ENCODE assay signal across 1 cellular context in the genomic region with DNA sequence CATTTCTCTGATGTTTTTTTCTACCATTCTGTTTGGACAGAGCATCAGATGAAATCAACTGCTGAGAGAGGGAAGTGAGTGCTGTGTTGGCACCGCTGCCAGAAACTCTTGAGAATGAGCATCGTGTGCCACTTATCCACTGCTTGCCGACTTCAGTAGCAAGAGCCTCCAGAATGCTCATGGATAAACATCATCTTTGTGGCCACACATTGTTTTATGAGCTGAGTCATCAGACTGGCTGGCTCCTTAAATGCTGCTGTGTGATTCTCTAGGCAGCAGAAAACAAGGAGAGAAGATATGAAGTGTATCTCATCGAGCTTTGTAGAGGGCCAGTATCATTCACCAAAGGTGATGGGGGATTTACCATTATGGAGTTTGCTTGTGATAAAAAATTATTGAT.
TF ChIP-seq lines count a peak whose summit lies in the region.

No MANE protein-coding gene starts in this region.

TF ChIP-seq in HEK293, 187 proteins besides CTCF, POLR2A, EP300 and RAD21 (continued from another document and continues in another):
- TF ChIP-seq, protein P1, sequence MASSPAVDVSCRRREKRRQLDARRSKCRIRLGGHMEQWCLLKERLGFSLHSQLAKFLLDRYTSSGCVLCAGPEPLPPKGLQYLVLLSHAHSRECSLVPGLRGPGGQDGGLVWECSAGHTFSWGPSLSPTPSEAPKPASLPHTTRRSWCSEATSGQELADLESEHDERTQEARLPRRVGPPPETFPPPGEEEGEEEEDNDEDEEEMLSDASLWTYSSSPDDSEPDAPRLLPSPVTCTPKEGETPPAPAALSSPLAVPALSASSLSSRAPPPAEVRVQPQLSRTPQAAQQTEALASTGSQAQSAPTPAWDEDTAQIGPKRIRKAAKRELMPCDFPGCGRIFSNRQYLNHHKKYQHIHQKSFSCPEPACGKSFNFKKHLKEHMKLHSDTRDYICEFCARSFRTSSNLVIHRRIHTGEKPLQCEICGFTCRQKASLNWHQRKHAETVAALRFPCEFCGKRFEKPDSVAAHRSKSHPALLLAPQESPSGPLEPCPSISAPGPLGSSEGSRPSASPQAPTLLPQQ (tag by site-specific recombination; IDR thresholded peaks at IDR 0.05) = peak; percentile 54
- TF ChIP-seq KLF16 (tag by site-specific recombination; IDR thresholded peaks at IDR 0.05) = no peak
- peak; percentile 75 for TF ChIP-seq SP7 (tag by site-specific recombination; IDR thresholded peaks at IDR 0.05)
- no peak for TF ChIP-seq ZNF610 (tag by site-specific recombination; IDR thresholded peaks at IDR 0.05; ENCODE audit: borderline replicate concordance)
- peak; percentile 58; the same call in 1 of the 2 replicates for TF ChIP-seq ZBTB20 (tag by site-specific recombination; IDR thresholded peaks at IDR 0.05)
- TF ChIP-seq, protein P2, sequence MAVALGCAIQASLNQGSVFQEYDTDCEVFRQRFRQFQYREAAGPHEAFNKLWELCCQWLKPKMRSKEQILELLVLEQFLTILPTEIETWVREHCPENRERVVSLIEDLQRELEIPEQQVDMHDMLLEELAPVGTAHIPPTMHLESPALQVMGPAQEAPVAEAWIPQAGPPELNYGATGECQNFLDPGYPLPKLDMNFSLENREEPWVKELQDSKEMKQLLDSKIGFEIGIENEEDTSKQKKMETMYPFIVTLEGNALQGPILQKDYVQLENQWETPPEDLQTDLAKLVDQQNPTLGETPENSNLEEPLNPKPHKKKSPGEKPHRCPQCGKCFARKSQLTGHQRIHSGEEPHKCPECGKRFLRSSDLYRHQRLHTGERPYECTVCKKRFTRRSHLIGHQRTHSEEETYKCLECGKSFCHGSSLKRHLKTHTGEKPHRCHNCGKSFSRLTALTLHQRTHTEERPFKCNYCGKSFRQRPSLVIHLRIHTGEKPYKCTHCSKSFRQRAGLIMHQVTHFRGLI (tag by site-specific recombination; IDR thresholded peaks at IDR 0.05) = no peak
- TF ChIP-seq ZNF26 (tag by site-specific recombination; IDR thresholded peaks at IDR 0.05) = no peak
- TF ChIP-seq ZNF561 (tag by site-specific recombination; IDR thresholded peaks at IDR 0.05; ENCODE audit: borderline replicate concordance) = 0 out of 2 replicates have a peak, but pooled peaks have one; percentile 35
- TF ChIP-seq ZNF366 (tag by site-specific recombination; conservative IDR thresholded peaks at IDR 0.05) = peak; percentile 70
- TF ChIP-seq INSM2 (tag by site-specific recombination; IDR thresholded peaks at IDR 0.05) = peak; percentile 63
- TF ChIP-seq ZFHX2 (tag by site-specific recombination; conservative IDR thresholded peaks at IDR 0.05) = no peak
- no peak for TF ChIP-seq BCL6B (tag by site-specific recombination; IDR thresholded peaks at IDR 0.05)
- no peak for TF ChIP-seq ZNF138 (tag by site-specific recombination; IDR thresholded peaks at IDR 0.05; ENCODE audit: borderline replicate concordance)
- TF ChIP-seq REPIN1 (tag by site-specific recombination; IDR thresholded peaks at IDR 0.05; ENCODE audit: low read depth) = no peak
- no peak for TF ChIP-seq ZNF777 (tag by site-specific recombination; IDR thresholded peaks at IDR 0.05; ENCODE audit: borderline replicate concordance)
- TF ChIP-seq WT1 (tag by site-specific recombination; IDR thresholded peaks at IDR 0.05) = no peak
- TF ChIP-seq ZNF16 (tag by site-specific recombination; IDR thresholded peaks at IDR 0.05; ENCODE audit: low read depth) = no peak
- TF ChIP-seq, protein P3, sequence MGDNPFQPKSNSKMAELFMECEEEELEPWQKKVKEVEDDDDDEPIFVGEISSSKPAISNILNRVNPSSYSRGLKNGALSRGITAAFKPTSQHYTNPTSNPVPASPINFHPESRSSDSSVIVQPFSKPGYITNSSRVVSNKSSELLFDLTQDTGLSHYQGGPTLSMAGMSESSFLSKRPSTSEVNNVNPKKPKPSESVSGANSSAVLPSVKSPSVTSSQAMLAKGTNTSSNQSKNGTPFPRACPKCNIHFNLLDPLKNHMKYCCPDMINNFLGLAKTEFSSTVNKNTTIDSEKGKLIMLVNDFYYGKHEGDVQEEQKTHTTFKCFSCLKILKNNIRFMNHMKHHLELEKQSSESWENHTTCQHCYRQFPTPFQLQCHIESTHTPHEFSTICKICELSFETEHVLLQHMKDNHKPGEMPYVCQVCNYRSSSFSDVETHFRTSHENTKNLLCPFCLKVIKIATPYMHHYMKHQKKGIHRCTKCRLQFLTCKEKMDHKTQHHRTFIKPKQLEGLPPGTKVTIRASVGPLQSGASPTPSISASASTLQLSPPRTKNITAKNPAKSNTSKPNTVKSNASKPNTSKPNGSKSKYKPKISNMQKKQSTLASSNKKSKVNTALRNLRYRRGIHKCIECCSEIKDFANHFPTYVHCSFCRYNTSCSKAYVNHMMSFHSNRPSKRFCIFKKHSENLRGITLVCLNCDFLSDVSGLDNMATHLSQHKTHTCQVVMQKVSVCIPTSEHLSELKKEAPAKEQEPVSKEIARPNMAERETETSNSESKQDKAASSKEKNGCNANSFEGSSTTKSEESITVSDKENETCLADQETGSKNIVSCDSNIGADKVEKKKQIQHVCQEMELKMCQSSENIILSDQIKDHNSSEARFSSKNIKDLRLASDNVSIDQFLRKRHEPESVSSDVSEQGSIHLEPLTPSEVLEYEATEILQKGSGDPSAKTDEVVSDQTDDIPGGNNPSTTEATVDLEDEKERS (tag by site-specific recombination; IDR thresholded peaks at IDR 0.05) = no peak
- peak; percentile 99 for TF ChIP-seq OSR2 (tag by site-specific recombination; IDR thresholded peaks at IDR 0.05)
- no peak for TF ChIP-seq ZNF132 (tag by site-specific recombination; IDR thresholded peaks at IDR 0.05; ENCODE audit: borderline replicate concordance)
- TF ChIP-seq, protein P4, sequence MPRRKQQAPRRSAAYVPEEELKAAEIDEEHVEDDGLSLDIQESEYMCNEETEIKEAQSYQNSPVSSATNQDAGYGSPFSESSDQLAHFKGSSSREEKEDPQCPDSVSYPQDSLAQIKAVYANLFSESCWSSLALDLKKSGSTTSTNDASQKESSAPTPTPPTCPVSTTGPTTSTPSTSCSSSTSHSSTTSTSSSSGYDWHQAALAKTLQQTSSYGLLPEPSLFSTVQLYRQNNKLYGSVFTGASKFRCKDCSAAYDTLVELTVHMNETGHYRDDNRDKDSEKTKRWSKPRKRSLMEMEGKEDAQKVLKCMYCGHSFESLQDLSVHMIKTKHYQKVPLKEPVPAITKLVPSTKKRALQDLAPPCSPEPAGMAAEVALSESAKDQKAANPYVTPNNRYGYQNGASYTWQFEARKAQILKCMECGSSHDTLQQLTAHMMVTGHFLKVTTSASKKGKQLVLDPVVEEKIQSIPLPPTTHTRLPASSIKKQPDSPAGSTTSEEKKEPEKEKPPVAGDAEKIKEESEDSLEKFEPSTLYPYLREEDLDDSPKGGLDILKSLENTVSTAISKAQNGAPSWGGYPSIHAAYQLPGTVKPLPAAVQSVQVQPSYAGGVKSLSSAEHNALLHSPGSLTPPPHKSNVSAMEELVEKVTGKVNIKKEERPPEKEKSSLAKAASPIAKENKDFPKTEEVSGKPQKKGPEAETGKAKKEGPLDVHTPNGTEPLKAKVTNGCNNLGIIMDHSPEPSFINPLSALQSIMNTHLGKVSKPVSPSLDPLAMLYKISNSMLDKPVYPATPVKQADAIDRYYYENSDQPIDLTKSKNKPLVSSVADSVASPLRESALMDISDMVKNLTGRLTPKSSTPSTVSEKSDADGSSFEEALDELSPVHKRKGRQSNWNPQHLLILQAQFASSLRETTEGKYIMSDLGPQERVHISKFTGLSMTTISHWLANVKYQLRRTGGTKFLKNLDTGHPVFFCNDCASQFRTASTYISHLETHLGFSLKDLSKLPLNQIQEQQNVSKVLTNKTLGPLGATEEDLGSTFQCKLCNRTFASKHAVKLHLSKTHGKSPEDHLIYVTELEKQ (tag by site-specific recombination; IDR thresholded peaks at IDR 0.05; ENCODE audit: borderline replicate concordance) = peak; percentile 45; the same call in 1 of the 2 replicates
- no peak for TF ChIP-seq YY2 (tag by site-specific recombination; IDR thresholded peaks at IDR 0.05)
- peak; percentile 92 for TF ChIP-seq ZNF664 (tag by site-specific recombination; IDR thresholded peaks at IDR 0.05)
- TF ChIP-seq, protein P5, sequence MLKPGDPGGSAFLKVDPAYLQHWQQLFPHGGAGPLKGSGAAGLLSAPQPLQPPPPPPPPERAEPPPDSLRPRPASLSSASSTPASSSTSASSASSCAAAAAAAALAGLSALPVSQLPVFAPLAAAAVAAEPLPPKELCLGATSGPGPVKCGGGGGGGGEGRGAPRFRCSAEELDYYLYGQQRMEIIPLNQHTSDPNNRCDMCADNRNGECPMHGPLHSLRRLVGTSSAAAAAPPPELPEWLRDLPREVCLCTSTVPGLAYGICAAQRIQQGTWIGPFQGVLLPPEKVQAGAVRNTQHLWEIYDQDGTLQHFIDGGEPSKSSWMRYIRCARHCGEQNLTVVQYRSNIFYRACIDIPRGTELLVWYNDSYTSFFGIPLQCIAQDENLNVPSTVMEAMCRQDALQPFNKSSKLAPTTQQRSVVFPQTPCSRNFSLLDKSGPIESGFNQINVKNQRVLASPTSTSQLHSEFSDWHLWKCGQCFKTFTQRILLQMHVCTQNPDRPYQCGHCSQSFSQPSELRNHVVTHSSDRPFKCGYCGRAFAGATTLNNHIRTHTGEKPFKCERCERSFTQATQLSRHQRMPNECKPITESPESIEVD (tag by site-specific recombination; IDR thresholded peaks at IDR 0.05) = peak; percentile 35; the same call in 1 of the 2 replicates
- TF ChIP-seq PRDM10 (tag by site-specific recombination; IDR thresholded peaks at IDR 0.05) = peak; percentile 50
- TF ChIP-seq ZNF19 (tag by site-specific recombination; IDR thresholded peaks at IDR 0.05; ENCODE audit: low read depth) = no peak
- TF ChIP-seq, protein P6, sequence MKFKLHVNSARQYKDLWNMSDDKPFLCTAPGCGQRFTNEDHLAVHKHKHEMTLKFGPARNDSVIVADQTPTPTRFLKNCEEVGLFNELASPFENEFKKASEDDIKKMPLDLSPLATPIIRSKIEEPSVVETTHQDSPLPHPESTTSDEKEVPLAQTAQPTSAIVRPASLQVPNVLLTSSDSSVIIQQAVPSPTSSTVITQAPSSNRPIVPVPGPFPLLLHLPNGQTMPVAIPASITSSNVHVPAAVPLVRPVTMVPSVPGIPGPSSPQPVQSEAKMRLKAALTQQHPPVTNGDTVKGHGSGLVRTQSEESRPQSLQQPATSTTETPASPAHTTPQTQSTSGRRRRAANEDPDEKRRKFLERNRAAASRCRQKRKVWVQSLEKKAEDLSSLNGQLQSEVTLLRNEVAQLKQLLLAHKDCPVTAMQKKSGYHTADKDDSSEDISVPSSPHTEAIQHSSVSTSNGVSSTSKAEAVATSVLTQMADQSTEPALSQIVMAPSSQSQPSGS (tag by site-specific recombination; IDR thresholded peaks at IDR 0.05; ENCODE audit: low read depth) = no peak
- TF ChIP-seq SP2 (tag by site-specific recombination; IDR thresholded peaks at IDR 0.05) = no peak
